Comparison of ENCODE assay signal across 8 cellular contexts in the genomic region with DNA sequence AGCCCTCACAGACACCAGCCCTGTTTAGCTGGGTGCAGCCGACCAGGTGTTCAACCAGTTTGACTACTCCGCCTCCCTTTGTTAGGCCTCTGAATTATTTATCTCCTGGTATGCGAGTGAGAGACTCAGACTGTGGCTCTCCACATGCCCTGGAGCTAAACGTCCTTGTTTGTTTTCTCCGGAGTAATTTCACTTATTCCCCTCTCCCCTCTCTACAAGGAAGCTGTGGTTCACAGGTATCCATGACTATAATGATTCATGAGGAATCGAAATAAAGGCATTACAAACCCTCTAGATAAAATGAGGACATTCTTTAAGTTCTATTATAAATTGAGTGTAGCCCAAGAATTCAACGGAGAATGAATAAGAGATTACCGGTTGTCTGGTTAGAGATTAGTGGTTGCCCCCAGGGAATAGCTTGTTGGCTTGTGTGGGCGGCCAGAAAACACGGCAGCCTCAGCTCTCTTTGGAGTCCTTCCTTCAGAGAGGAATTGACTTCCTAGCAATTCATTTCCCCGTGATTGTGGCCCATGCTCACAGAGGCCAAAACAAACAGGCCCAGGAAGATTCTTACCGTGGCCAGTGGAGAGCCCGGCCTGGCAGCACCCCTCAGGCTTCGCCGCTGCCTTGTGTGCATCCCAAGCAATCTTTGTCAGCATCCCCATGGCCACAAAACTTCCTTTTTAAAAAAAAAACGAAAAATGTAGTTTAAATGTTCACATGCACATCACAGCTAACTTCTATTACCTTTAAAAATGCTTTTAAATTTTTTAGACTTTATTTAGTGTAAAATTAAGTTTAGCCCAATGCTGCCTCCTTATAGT.
DNase-seq lines count a peak whose midpoint lies in the region; ATAC-seq and TF ChIP-seq lines count a peak whose summit lies in the region.

No MANE protein-coding gene starts in this region.

- H3K36me3 ChIP-seq in thyroid gland = no peaks in the 10 kb centered on the region

- H3K4me1 ChIP-seq in thyroid gland = peaks cover 7 to 14% of the 10 kb centered on the region in 2 donors

- H3K9me3 ChIP-seq in iPS-18c (ENCODE audit: control insufficient read depth, insufficient read depth, low read length) = no peaks in the 10 kb centered on the region
- H3K9me3 ChIP-seq in thyroid gland = no peaks in the 10 kb centered on the region

- no peak for TF ChIP-seq CTCF in thyroid gland (IDR thresholded peaks at IDR 0.05)

- DNase-seq in NCI-H1092 treated with DMSO at 0.1 percent for 48 hours (lab: John Stamatoyannopoulos, UW) (peak; percentile 24), NCI-H1092 (lab: John Stamatoyannopoulos, UW) (no peak), SW480 (ENCODE audit: low spot score) (peak; percentile 86), thyroid gland (peak; percentile 22 to 39), posterior vena cava (ENCODE audit: low spot score) (no peak)
- no peak for DNase-seq in NK-92 treated with Interleukin-12 subunit alpha and Interleukin-12 subunit beta, amount 100 ng/mL, for 24 hours (lab: John Stamatoyannopoulos, UW)

- peak overlapping the region in 2 of 3 donors; percentile 61 to 79 for H3K27ac ChIP-seq in thyroid gland

- 41 to 44% methylated on average over 16 of the region's 16 CpGs for WGBS in thyroid gland, 2 donors

- no peak for TF ChIP-seq POLR2A in thyroid gland (IDR thresholded peaks at IDR 0.05)

- H3K4me3 ChIP-seq in iPS-18c (ENCODE audit: insufficient read depth, low read depth, low read length) (peak overlapping the region; percentile 24; the same call in 1 of the 2 replicates), thyroid gland (replicated peaks in 1 of 3) (no peak overlapping the region)

- intact Hi-C loops in thyroid gland (cut with DNase I) = no loop called here
- intact Hi-C loops in posterior vena cava (cut with DNase I) = no loop called here

- no peak for ATAC-seq in HG02642 (IDR thresholded peaks at IDR 0.05; ENCODE audit: poor library complexity, unreplicated experiment)

- H3K27me3 ChIP-seq in thyroid gland = no peaks in the 10 kb centered on the region

Comparison
In these comparisons a context has a peak if more than half of its experiments do, and no peak if none do; other contexts are left out.
1. DNase-seq: peak in NCI-H1092 treated with DMSO at 0.1 percent for 48 hours (single experiment), SW480 (single experiment) and thyroid gland (2 of 2); none in NCI-H1092 (single experiment), NK-92 treated with Interleukin-12 subunit alpha and Interleukin-12 subunit beta, amount 100 ng/mL, for 24 hours (single experiment) and posterior vena cava (single experiment).